In the genomic region with DNA sequence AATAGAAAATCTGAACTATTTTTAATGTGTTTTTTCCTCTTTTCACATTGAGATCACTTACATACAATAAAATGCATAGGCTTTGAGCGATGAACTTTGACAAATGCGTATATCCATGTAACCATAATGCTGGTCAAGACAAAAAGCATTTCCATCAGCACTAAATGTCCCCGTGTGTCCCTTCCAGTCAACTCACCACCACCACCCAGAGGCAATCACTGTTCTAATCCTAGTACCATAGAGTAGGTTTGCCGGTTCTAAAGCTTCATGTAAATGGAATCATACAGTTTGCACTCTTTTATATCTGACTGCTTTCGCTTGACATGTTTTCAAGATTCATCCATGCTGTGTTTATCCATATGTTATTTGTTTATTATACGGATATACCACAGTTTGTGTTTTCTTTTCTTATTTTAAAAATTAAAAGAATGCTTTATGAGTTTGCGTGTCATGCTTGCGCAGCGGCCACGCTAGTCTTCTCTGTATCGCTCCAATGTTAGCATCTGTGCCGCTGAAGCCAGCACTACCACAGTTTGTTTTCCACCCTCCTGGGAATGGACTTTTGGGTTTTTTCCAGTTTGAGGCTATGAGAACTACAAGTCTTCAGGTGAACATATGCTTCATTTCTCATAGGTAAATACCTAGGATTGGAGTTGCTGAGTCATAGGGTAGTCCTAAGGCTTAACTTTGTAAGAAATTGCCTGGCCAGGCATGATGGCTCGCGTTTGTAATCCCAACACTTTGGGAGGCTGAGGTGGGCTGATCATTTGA, we compare ENCODE assay signal across 25 cellular contexts.
DNase-seq lines count a peak whose midpoint lies in the region; ATAC-seq, FAIRE-seq and TF ChIP-seq lines count a peak whose summit lies in the region.
"Had no signal": no experiment of that assay in that cellular context is flagged by ENCODE, and none has a peak within 500 bp of the region (broad histone marks: within the 10 kb centered on the region; RNA-seq: fewer than 3 reads in every experiment).

No MANE protein-coding gene starts in this region.

- H3K36me3 ChIP-seq in pancreas (no peaks in the 10 kb centered on the region), aorta (ENCODE audit: control insufficient read depth in 1 of 2, insufficient read depth in 2 of 2, low read length in 1 of 2) (no peaks in the 10 kb centered on the region), psoas muscle (ENCODE audit: insufficient read depth in 1 of 2, low read depth in 1 of 2) (no peaks in the 10 kb centered on the region)
- H3K36me3 ChIP-seq: lower lobe of right lung, neutrophil, SJCRH30, stomach had no signal

- H3K27me3 ChIP-seq in pancreas (no peaks in the 10 kb centered on the region), aorta (ENCODE audit: control insufficient read depth in 1 of 2, insufficient read depth in 2 of 2, low read length in 1 of 2) (no peaks in the 10 kb centered on the region), psoas muscle (ENCODE audit: insufficient read depth in 3 of 3, low read length in 2 of 3) (no peaks in the 10 kb centered on the region)
- H3K27me3 ChIP-seq: hepatocyte, neutrophil, SJCRH30, stomach had no signal

- 47 to 54% methylated on average over 14 of the region's 14 CpGs for WGBS in pancreas, 2 donors
- 96 to 97% methylated on average over 14 of the region's 14 CpGs for WGBS in aorta, 2 donors
- whole genome bisulfite sequencing in psoas muscle, 3 donors = 89 to 93% (median 89%) methylated on average over 14 of the region's 14 CpGs

- POLR2A ChIA-PET in WTC11 (lab: Charles Lee) = no interaction called here
- POLR2A ChIA-PET in activated CD8-positive, alpha-beta T cell treated with anti-CD3 and anti-CD28 coated beads for 36 hours (lab: Charles Lee) = no interaction called here

- ATAC-seq in WTC11 = peak; percentile 64
- ATAC-seq in pancreas = peak; percentile 92 to 96 (median 96)
- ATAC-seq in aorta (ENCODE audit: low FRiP score) = no peak
- no peak for ATAC-seq in psoas muscle
- ATAC-seq in activated CD8-positive, alpha-beta T cell treated with anti-CD3 and anti-CD28 coated beads for 36 hours = no peak
- ATAC-seq: lower lobe of right lung had no signal

- no peak for TF ChIP-seq CTCF in WTC11 (IDR thresholded peaks at IDR 0.05)
- no peak for TF ChIP-seq CTCF in pancreas (IDR thresholded peaks at IDR 0.05)
- no peak for TF ChIP-seq CTCF in psoas muscle (IDR thresholded peaks at IDR 0.05)
- TF ChIP-seq CTCF in activated CD8-positive, alpha-beta T cell treated with anti-CD3 and anti-CD28 coated beads for 36 hours (IDR thresholded peaks at IDR 0.05) = no peak

- H3K9me3 Mint-ChIP-seq in WTC11 = no peaks in the 10 kb centered on the region
- no peaks in the 10 kb centered on the region for H3K9me3 Mint-ChIP-seq in activated CD8-positive, alpha-beta T cell treated with anti-CD3 and anti-CD28 coated beads for 36 hours
- H3K9me3 Mint-ChIP-seq: dendritic cell treated with granulocyte-macrophage colony-stimulating factor and Interleukin-4, amounts not matched to agents 40 ng/mL and 50 ng/mL, for 4 days had no signal

- no peaks in the 10 kb centered on the region for H3K9me3 ChIP-seq in pancreas
- H3K9me3 ChIP-seq in aorta (ENCODE audit: control insufficient read depth, low read length) = no peaks in the 10 kb centered on the region
- H3K9me3 ChIP-seq in psoas muscle = no peaks in the 10 kb centered on the region
- H3K9me3 ChIP-seq: lower lobe of right lung, neutrophil, SJCRH30, stomach had no signal

- H3K4me3 Mint-ChIP-seq in WTC11 = no peak overlapping the region
- H3K4me3 Mint-ChIP-seq in activated CD8-positive, alpha-beta T cell treated with anti-CD3 and anti-CD28 coated beads for 36 hours = no peak overlapping the region
- H3K4me3 Mint-ChIP-seq: dendritic cell treated with granulocyte-macrophage colony-stimulating factor and Interleukin-4, amounts not matched to agents 40 ng/mL and 50 ng/mL, for 4 days had no signal

- DNase-seq in NCI-H1694 treated with DMSO at 0.1 percent for 48 hours (lab: John Stamatoyannopoulos, UW) (peak; percentile 26), NCI-H1694 (lab: John Stamatoyannopoulos, UW) (no peak), NCI-H2171 (lab: John Stamatoyannopoulos, UW) (peak; percentile 76), WTC11 (ENCODE audit: low spot score) (no peak), pancreas (peak in 3 of 6 donors; percentile 53 to 59 (median 55)), aorta (no peak), psoas muscle (no peak)
- no peak for DNase-seq in activated CD8-positive, alpha-beta T cell treated with anti-CD3 and anti-CD28 coated beads for 36 hours
- DNase-seq: 8988T; activated CD4-positive, alpha-beta T cell treated with anti-CD3 and anti-CD28 coated beads, Interleukin-2, amount 50 U/mL, for 4 hours; activated effector memory CD4-positive, alpha-beta T cell treated with anti-CD3 and anti-CD28 coated beads, Interleukin-2, amount 50 U/mL, for 16 hours; COR-L47; GM23248; KBM-7; lower lobe of right lung; MV-4-11; NCI-H2029; NCI-H510A treated with DMSO at 0.1 percent for 48 hours; SJCRH30; stomach; T-helper 2 cell had no signal

- CTCF ChIA-PET in WTC11 (lab: Charles Lee) = no interaction called here
- CTCF ChIA-PET in activated CD8-positive, alpha-beta T cell treated with anti-CD3 and anti-CD28 coated beads for 36 hours (lab: Charles Lee) = no interaction called here

- H3K4me1 ChIP-seq in pancreas (no peaks in the 10 kb centered on the region), aorta (ENCODE audit: control insufficient read depth in 1 of 2, insufficient read depth in 2 of 2, low read length in 2 of 2) (no peaks in the 10 kb centered on the region), psoas muscle (no peaks in the 10 kb centered on the region)
- H3K4me1 ChIP-seq: lower lobe of right lung, SJCRH30, stomach had no signal

- H3K27ac ChIP-seq in pancreas (peak overlapping the region in 1 of 4 donors; percentile 57), aorta (ENCODE audit: low read depth in 1 of 2, low read length in 2 of 2) (no peak overlapping the region), psoas muscle (no peak overlapping the region)
- H3K27ac ChIP-seq: GM23248, hepatocyte, lower lobe of right lung, neutrophil, SJCRH30, stomach, VCaP had no signal

- intact Hi-C loops in pancreas (cut with DNase I) = no loop called here
- intact Hi-C loops in aorta (cut with DNase I) = no loop called here
- intact Hi-C loops in psoas muscle (cut with DNase I) = no loop called here
- intact Hi-C loops in activated CD8-positive, alpha-beta T cell treated with anti-CD3 and anti-CD28 coated beads for 36 hours (cut with micrococcal nuclease) = no loop called here

- H3K4me1 Mint-ChIP-seq in WTC11 = peaks cover 15% of the 10 kb centered on the region
- no peaks in the 10 kb centered on the region for H3K4me1 Mint-ChIP-seq in activated CD8-positive, alpha-beta T cell treated with anti-CD3 and anti-CD28 coated beads for 36 hours (ENCODE audit: low read depth)

- H3K27me3 Mint-ChIP-seq in WTC11 (ENCODE audit: low read depth) = no peaks in the 10 kb centered on the region
- H3K27me3 Mint-ChIP-seq in activated CD8-positive, alpha-beta T cell treated with anti-CD3 and anti-CD28 coated beads for 36 hours = peaks cover 5% of the 10 kb centered on the region
- H3K27me3 Mint-ChIP-seq: dendritic cell treated with granulocyte-macrophage colony-stimulating factor and Interleukin-4, amounts not matched to agents 40 ng/mL and 50 ng/mL, for 4 days had no signal

- no peak for FAIRE-seq in pancreas (lab: Jason Lieb, UNC)

- H3K27ac Mint-ChIP-seq in WTC11 = no peak overlapping the region
- H3K27ac Mint-ChIP-seq in activated CD8-positive, alpha-beta T cell treated with anti-CD3 and anti-CD28 coated beads for 36 hours = no peak overlapping the region
- H3K27ac Mint-ChIP-seq: dendritic cell treated with granulocyte-macrophage colony-stimulating factor and Interleukin-4, amounts not matched to agents 40 ng/mL and 50 ng/mL, for 4 days had no signal

- H3K36me3 Mint-ChIP-seq in WTC11 = no peaks in the 10 kb centered on the region
- H3K36me3 Mint-ChIP-seq in activated CD8-positive, alpha-beta T cell treated with anti-CD3 and anti-CD28 coated beads for 36 hours (ENCODE audit: low read depth) = no peaks in the 10 kb centered on the region

- H3K4me3 ChIP-seq in pancreas (peak overlapping the region in 2 of 4 donors; percentile 9 to 22), aorta (ENCODE audit: low read length in 2 of 2) (no peak overlapping the region), psoas muscle (no peak overlapping the region)
- H3K4me3 ChIP-seq: GM23248, hepatocyte, lower lobe of right lung, SJCRH30, stomach had no signal

TF ChIP-seq in WTC11, 78 proteins besides CTCF, POLR2A, EP300 and RAD21:
- TF ChIP-seq NR3C1 (CRISPR knock-in tag; conservative IDR thresholded peaks at IDR 0.05; ENCODE audit: low read depth) (no peak), GTF2I (CRISPR knock-in tag; conservative IDR thresholded peaks at IDR 0.05) (no peak), ETV6 (CRISPR knock-in tag; IDR thresholded peaks at IDR 0.05) (no peak), FOXP1 (CRISPR knock-in tag; IDR thresholded peaks at IDR 0.05; ENCODE audit: borderline replicate concordance) (no peak), CREM (CRISPR knock-in tag; IDR thresholded peaks at IDR 0.05) (no peak), SOX15 (CRISPR knock-in tag; IDR thresholded peaks at IDR 0.05) (no peak), RORB (CRISPR knock-in tag; IDR thresholded peaks at IDR 0.05) (no peak), GRHL2 (CRISPR knock-in tag; IDR thresholded peaks at IDR 0.05; ENCODE audit: insufficient replicate concordance, severe bottlenecking) (no peak), MXD4 (CRISPR knock-in tag; IDR thresholded peaks at IDR 0.05; ENCODE audit: borderline replicate concordance) (no peak)
- TF ChIP-seq, protein P1, sequence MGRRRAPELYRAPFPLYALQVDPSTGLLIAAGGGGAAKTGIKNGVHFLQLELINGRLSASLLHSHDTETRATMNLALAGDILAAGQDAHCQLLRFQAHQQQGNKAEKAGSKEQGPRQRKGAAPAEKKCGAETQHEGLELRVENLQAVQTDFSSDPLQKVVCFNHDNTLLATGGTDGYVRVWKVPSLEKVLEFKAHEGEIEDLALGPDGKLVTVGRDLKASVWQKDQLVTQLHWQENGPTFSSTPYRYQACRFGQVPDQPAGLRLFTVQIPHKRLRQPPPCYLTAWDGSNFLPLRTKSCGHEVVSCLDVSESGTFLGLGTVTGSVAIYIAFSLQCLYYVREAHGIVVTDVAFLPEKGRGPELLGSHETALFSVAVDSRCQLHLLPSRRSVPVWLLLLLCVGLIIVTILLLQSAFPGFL (CRISPR knock-in tag; IDR thresholded peaks at IDR 0.05; ENCODE audit: borderline replicate concordance) = no peak
- TF ChIP-seq, protein P2, sequence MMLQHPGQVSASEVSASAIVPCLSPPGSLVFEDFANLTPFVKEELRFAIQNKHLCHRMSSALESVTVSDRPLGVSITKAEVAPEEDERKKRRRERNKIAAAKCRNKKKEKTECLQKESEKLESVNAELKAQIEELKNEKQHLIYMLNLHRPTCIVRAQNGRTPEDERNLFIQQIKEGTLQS (CRISPR knock-in tag; conservative IDR thresholded peaks at IDR 0.05) = no peak

Comparison
In these comparisons a context has a peak if more than half of its experiments do, and no peak if none do; other contexts are left out.
1. DNase-seq: peak in NCI-H1694 treated with DMSO at 0.1 percent for 48 hours (single experiment) and NCI-H2171 (single experiment); none in NCI-H1694 (single experiment), WTC11 (single experiment), aorta (0 of 2), psoas muscle (0 of 2) and activated CD8-positive, alpha-beta T cell treated with anti-CD3 and anti-CD28 coated beads for 36 hours (single experiment).
2. ATAC-seq: peak in WTC11 (single experiment) and pancreas (4 of 4); none in aorta (single experiment), psoas muscle (0 of 4) and activated CD8-positive, alpha-beta T cell treated with anti-CD3 and anti-CD28 coated beads for 36 hours (single experiment).